Comparison of ENCODE assay signal across 9 cellular contexts in genomic region chr1:43933386-43934278, GRCh38. TPM values are rescaled to one million over a fixed set of nuclear protein-coding genes. Genes with fewer than 3 reads are reported as not detected.
DNase-seq lines count a peak whose midpoint lies in the region; ATAC-seq, FAIRE-seq and TF ChIP-seq lines count a peak whose summit lies in the region.
"Had no signal": no experiment of that assay in that cellular context is flagged by ENCODE, and none has a peak within 500 bp of the region (broad histone marks: within the 10 kb centered on the region; RNA-seq: fewer than 3 reads in every experiment).

Gene ARTN, plus strand, starts transcription at chr1:43933801. Its CDS starts 1,856 bp downstream, at chr1:43935657.

- H3K27me3 ChIP-seq in GM23338 (ENCODE audit: insufficient read depth) (peaks cover 8% of the 10 kb centered on the region), OCI-LY3 (ENCODE audit: low read depth, low read length) (no peaks in the 10 kb centered on the region), esophagus muscularis mucosa (peaks cover 0 to 18% (median 0%) of the 10 kb centered on the region in 4 donors), pancreas (no peaks in the 10 kb centered on the region), MG63 (no peaks in the 10 kb centered on the region)

- peak within 1 kb of the TSS; percentile 97 for H3K4me2 ChIP-seq in GM23338
- peak within 1 kb of the TSS; percentile 41 for H3K4me2 ChIP-seq in OCI-LY3 (ENCODE audit: low read length)

- 18% methylated on average over 41 of the region's 48 CpGs for WGBS in esophagus muscularis mucosa
- WGBS in pancreas, 2 donors: 3 to 4% methylated on average over 37 to 48 of the region's 48 CpGs

- H3K79me2 ChIP-seq in GM23338 (replicated peaks; ENCODE audit: insufficient read depth) (0 out of 2 replicates have a peak, but pooled peaks cover 7% of the 10 kb centered on the region), OCI-LY3 (ENCODE audit: low read length) (no peaks in the 10 kb centered on the region)

- H3K36me3 ChIP-seq in GM23338 (ENCODE audit: insufficient read depth): no peaks in the 10 kb centered on the region
- no peaks in the 10 kb centered on the region for H3K36me3 ChIP-seq in OCI-LY3 (replicated peaks; ENCODE audit: low read depth, low read length)
- H3K36me3 ChIP-seq in esophagus muscularis mucosa: peaks cover 0 to 12% (median 7%) of the 10 kb centered on the region in 4 donors
- H3K36me3 ChIP-seq in pancreas: no peaks in the 10 kb centered on the region
- H3K36me3 ChIP-seq in MG63: peaks cover 8% of the 10 kb centered on the region; the same call in 1 of the 2 replicates

- H3K4me3 ChIP-seq in GM23338: peak within 1 kb of the TSS; percentile 96
- peak within 1 kb of the TSS; percentile 26; the same call in 1 of the 2 replicates for H3K4me3 ChIP-seq in OCI-LY3 (ENCODE audit: low read length)
- peak within 1 kb of the TSS; percentile 47 to 55 (median 53) for H3K4me3 ChIP-seq in esophagus muscularis mucosa
- H3K4me3 ChIP-seq in pancreas: peak within 1 kb of the TSS in 3 of 4 donors; percentile 18 to 51 (median 40)
- no peak within 1 kb of the TSS for H3K4me3 ChIP-seq in MG63

- FAIRE-seq in pancreas (lab: Jason Lieb, UNC): no peak
- no peak for FAIRE-seq in GM12892 (lab: Jason Lieb, UNC)
- no peak for FAIRE-seq in frontal cortex (lab: Jason Lieb, UNC)

- peak; percentile 92 for DNase-seq in GM23338 (ENCODE audit: low spot score)
- DNase-seq in esophagus muscularis mucosa (ENCODE audit: extremely low spot score): no peak
- DNase-seq in pancreas: peak; percentile 57 to 90 (median 72)
- no peak for DNase-seq in GM12892 (ENCODE audit: insufficient read length)
- no peak for DNase-seq in MG63
- no peak for DNase-seq in NK-92 (lab: John Stamatoyannopoulos, UW; ENCODE audit: unreplicated experiment)
- DNase-seq in frontal cortex (ENCODE audit: low spot score in 2 of 2): no peak

- H3K27ac Mint-ChIP-seq in GM23338: peak within 1 kb of the TSS; percentile 82; the same call in 1 of the 2 replicates

- no peak for TF ChIP-seq POLR2A in esophagus muscularis mucosa (IDR thresholded peaks at IDR 0.05; ENCODE audit: low read depth)
- TF ChIP-seq POLR2A in GM12892 (IDR thresholded peaks at IDR 0.05; ENCODE audit: low read depth, low read length): no peak

- no peak for TF ChIP-seq CTCF in GM23338 (conservative IDR thresholded peaks at IDR 0.05; ENCODE audit: low read depth in 2 of 2)
- TF ChIP-seq CTCF in OCI-LY3 (IDR thresholded peaks at IDR 0.05; ENCODE audit: low read depth, low read length): no peak
- TF ChIP-seq CTCF in esophagus muscularis mucosa (IDR thresholded peaks at IDR 0.05): no peak
- TF ChIP-seq CTCF in pancreas (IDR thresholded peaks at IDR 0.05): no peak

- peaks cover 43% of the 10 kb centered on the region for H3K4me1 ChIP-seq in GM23338 (ENCODE audit: insufficient read depth)
- no peaks in the 10 kb centered on the region for H3K4me1 ChIP-seq in OCI-LY3 (ENCODE audit: low read length)
- H3K4me1 ChIP-seq in esophagus muscularis mucosa: peaks cover 18 to 44% (median 42%) of the 10 kb centered on the region in 4 donors
- H3K4me1 ChIP-seq in pancreas: peaks cover 6 to 9% (median 8%) of the 10 kb centered on the region in 3 donors

- TF ChIP-seq EP300 in esophagus muscularis mucosa (IDR thresholded peaks at IDR 0.05): no peak

- peak; percentile 55 for ATAC-seq in GM23338
- peak; percentile 55 to 67 (median 59) for ATAC-seq in pancreas

- no peaks in the 10 kb centered on the region for H3K9me2 ChIP-seq in GM23338 (ENCODE audit: insufficient read depth)

- peaks cover 56% of the 10 kb centered on the region for H3K4me1 Mint-ChIP-seq in GM23338

- H3K9ac ChIP-seq in OCI-LY3 (ENCODE audit: low read length): no peak within 1 kb of the TSS

- peaks cover 38% of the 10 kb centered on the region for H3K27me3 Mint-ChIP-seq in GM23338 (ENCODE audit: insufficient read depth, low read depth, poor library complexity)

- H3K27ac ChIP-seq in GM23338 (ENCODE audit: low read depth): peak within 1 kb of the TSS; percentile 88; the same call in 1 of the 2 replicates
- no peak within 1 kb of the TSS for H3K27ac ChIP-seq in OCI-LY3 (ENCODE audit: low read length)
- H3K27ac ChIP-seq in esophagus muscularis mucosa (replicated peaks in 1 of 4): peak within 1 kb of the TSS; percentile 4 to 49 (median 32)
- H3K27ac ChIP-seq in pancreas: peak within 1 kb of the TSS in 1 of 4 donors; percentile 9

- H3K4me3 Mint-ChIP-seq in GM23338: peak within 1 kb of the TSS; percentile 81

- H3K36me3 Mint-ChIP-seq in GM23338 (ENCODE audit: low read depth): peaks cover 4% of the 10 kb centered on the region; the same call in 1 of the 3 replicates

- H3K9me3 Mint-ChIP-seq in GM23338: no peaks in the 10 kb centered on the region

- H4K20me1 ChIP-seq in GM23338 (replicated peaks; ENCODE audit: insufficient read depth) (peaks cover 16% of the 10 kb centered on the region), OCI-LY3 (ENCODE audit: insufficient read depth, low read length) (no peaks in the 10 kb centered on the region)

- H3K9me3 ChIP-seq in OCI-LY3 (ENCODE audit: insufficient read depth, low read length) (no peaks in the 10 kb centered on the region), esophagus muscularis mucosa (no peaks in the 10 kb centered on the region), pancreas (no peaks in the 10 kb centered on the region), MG63 (no peaks in the 10 kb centered on the region)

- H2AFZ ChIP-seq in GM23338 (peak within 1 kb of the TSS; percentile 96), OCI-LY3 (ENCODE audit: low read depth, low read length) (0 out of 2 replicates have a peak within 1 kb of the TSS, but pooled peaks have one; percentile 30)

- peaks cover 32% of the 10 kb centered on the region for H3F3A ChIP-seq in GM23338 (replicated peaks; ENCODE audit: low read depth)

- intact Hi-C loops in esophagus muscularis mucosa (cut with DNase I): loop anchor here (10.0 kb wide), 1 partner anchor 399 kb away; the partner anchor contains the start of gene PTPRF
- intact Hi-C loops in pancreas (cut with DNase I): loop anchor here in 2 of 3 donors (10.0 kb wide), 2 partner anchors 169 to 179 kb away; no protein-coding TSS in a partner anchor

TF ChIP-seq in GM23338, 12 proteins besides CTCF, POLR2A, EP300 and RAD21 (continues in another document):
- TF ChIP-seq ZNF331 (CRISPR knock-in tag; IDR thresholded peaks at IDR 0.05; ENCODE audit: low read depth) (no peak), CREB1 (CRISPR knock-in tag; IDR thresholded peaks at IDR 0.05; ENCODE audit: low read depth) (peak; percentile 83), EZH2 (IDR thresholded peaks at IDR 0.05; ENCODE audit: low read depth, unreplicated experiment) (no peak), ETS1 (IDR thresholded peaks at IDR 0.05) (no peak), POLR2AphosphoS5 (IDR thresholded peaks at IDR 0.05; ENCODE audit: low read depth) (peak; percentile 78), EZH2phosphoT487 (IDR thresholded peaks at IDR 0.05; ENCODE audit: unreplicated experiment) (no peak), JUNB (IDR thresholded peaks at IDR 0.05; ENCODE audit: unreplicated experiment) (no peak)
- TF ChIP-seq, protein P1, sequence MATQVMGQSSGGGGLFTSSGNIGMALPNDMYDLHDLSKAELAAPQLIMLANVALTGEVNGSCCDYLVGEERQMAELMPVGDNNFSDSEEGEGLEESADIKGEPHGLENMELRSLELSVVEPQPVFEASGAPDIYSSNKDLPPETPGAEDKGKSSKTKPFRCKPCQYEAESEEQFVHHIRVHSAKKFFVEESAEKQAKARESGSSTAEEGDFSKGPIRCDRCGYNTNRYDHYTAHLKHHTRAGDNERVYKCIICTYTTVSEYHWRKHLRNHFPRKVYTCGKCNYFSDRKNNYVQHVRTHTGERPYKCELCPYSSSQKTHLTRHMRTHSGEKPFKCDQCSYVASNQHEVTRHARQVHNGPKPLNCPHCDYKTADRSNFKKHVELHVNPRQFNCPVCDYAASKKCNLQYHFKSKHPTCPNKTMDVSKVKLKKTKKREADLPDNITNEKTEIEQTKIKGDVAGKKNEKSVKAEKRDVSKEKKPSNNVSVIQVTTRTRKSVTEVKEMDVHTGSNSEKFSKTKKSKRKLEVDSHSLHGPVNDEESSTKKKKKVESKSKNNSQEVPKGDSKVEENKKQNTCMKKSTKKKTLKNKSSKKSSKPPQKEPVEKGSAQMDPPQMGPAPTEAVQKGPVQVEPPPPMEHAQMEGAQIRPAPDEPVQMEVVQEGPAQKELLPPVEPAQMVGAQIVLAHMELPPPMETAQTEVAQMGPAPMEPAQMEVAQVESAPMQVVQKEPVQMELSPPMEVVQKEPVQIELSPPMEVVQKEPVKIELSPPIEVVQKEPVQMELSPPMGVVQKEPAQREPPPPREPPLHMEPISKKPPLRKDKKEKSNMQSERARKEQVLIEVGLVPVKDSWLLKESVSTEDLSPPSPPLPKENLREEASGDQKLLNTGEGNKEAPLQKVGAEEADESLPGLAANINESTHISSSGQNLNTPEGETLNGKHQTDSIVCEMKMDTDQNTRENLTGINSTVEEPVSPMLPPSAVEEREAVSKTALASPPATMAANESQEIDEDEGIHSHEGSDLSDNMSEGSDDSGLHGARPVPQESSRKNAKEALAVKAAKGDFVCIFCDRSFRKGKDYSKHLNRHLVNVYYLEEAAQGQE (IDR thresholded peaks at IDR 0.05; ENCODE audit: unreplicated experiment): peak; percentile 25

RNA-seq across cellular contexts. Expression of gene ARTN, which starts in this region (rescaled TPM):
- 10.4 and 35.7 TPM in 2 replicates for total RNA-seq in GM23338 (2014; rRNA removed; shearing (Covaris generic))
- polyA plus RNA-seq in GM23338 (2016; fragmentation: Nextera tagmentation; extraction: Ambion mirVana) (6.7 and 7.6 TPM in 2 replicates), pancreas (1 to 10 TPM; 2.6 to 3.2 TPM)
- total RNA-seq in esophagus muscularis mucosa (1 to 10 TPM in 1 of 4 donors, under 1 TPM in 2, not detected in 1; 0.39 to 1.1 (median 0.42) TPM), pancreas (1 to 10 TPM in 4 of 6 donors, under 1 TPM in 2; 0.87 to 1.9 (median 1.1) TPM), frontal cortex (under 0.01 TPM)
- polyA plus RNA-seq in GM12892 (2012; ENCODE audit: missing spikeins): 0.36 TPM
- total RNA-seq in MG63 (2014; rRNA removed; shearing (Covaris generic); ENCODE audit: low replicate concordance): not detected in 2 replicates
- total RNA-seq: SK-MEL-5 had no signal

Comparison
In these comparisons a context has a peak if more than half of its experiments do, and no peak if none do; other contexts are left out.
1. DNase-seq: peak in GM23338 (single experiment) and pancreas (6 of 6); none in esophagus muscularis mucosa (single experiment), GM12892 (single experiment), MG63 (single experiment), NK-92 (single experiment) and frontal cortex (0 of 2).